ENCODE assay signal across 23 cellular contexts in genomic region chr2:186325827-186326535, GRCh38.
"Had no signal": no experiment of that assay in that cellular context is flagged by ENCODE, and none has a peak within 500 bp of the region (broad histone marks: within the 10 kb centered on the region; RNA-seq: fewer than 3 reads in every experiment).

No MANE protein-coding gene starts in this region.

- H3K27ac ChIP-seq: body of pancreas, neutrophil, spleen, stomach, thoracic aorta had no signal

- DNase-seq: activated CD4-positive, alpha-beta T cell treated with anti-CD3 and anti-CD28 coated beads for 48 hours; activated CD8-positive, alpha-beta T cell treated with anti-CD3 and anti-CD28 coated beads for 36 hours; activated effector memory CD4-positive, alpha-beta T cell treated with Interleukin-2 at 50 U/mL for 16 hours; activated naive CD4-positive, alpha-beta T cell treated with anti-CD3 and anti-CD28 coated beads, Interleukin-2, amount 50 U/mL, for 16 hours; activated T-cell treated with anti-CD3 and anti-CD28 coated beads, Interleukin-2, amount 50 U/mL, for 4 hours; amniotic stem cell; body of pancreas; cortex of kidney; effector CD4-positive, alpha-beta T cell; foreskin melanocyte; head of caudate nucleus; mucosa of descending colon; naive thymus-derived CD4-positive, alpha-beta T cell; spleen; stimulated activated CD4-positive, alpha-beta T cell treated with anti-CD3 and anti-CD28 coated beads, Interleukin-1b, Interleukin-23, amount 100 ng/mL, for 48 hours; stomach; T-helper 2 cell had no signal

- H3K4me3 ChIP-seq: body of pancreas, lung, mucosa of descending colon, spleen, stomach, thoracic aorta had no signal

- H3K27me3 ChIP-seq: body of pancreas, neutrophil, spleen, stomach had no signal

- H3K9me3 ChIP-seq: mucosa of descending colon, neutrophil had no signal

- H3K4me1 ChIP-seq: body of pancreas, spleen, stomach had no signal

- H3K36me3 ChIP-seq: neutrophil, spleen, stomach, thoracic aorta had no signal

- FAIRE-seq: endothelial cell of umbilical vein, urothelium cell line had no signal

- ATAC-seq: activated CD8-positive, alpha-beta T cell treated with anti-CD3 and anti-CD28 coated beads for 36 hours; activated T-cell treated with anti-CD3 and anti-CD28 coated beads, Interleukin-2, amount 50 U/mL, for 4 hours; body of pancreas; mucosa of descending colon; naive thymus-derived CD4-positive, alpha-beta T cell; sciatic nerve had no signal
